ENCODE assay signal across 19 cellular contexts in the genomic region with DNA sequence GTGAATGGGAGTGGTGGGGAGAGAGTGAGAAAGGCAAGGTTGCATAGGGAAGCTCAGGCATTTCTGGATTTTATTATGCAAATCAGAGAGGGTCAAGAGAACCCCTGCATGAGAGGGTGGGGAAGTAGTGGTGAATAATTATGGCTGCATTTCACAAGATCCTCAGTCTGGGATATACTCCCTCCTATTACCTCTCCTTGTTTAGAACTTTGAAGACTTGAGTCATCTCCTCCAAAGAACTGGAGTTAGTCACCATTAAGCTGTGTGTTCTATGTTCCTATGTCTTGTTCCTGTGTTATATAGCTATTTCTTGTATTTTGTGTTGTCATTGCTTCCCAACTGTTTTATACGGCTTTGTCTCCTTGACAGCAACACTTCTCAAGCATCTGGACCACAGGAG. TPM values are rescaled to one million over a fixed set of nuclear protein-coding genes. Genes with fewer than 3 reads are reported as not detected.
A peak's percentile ranks its signal among the peaks of the same experiment; 100 is the strongest.
DNase-seq lines count a peak whose midpoint lies in the region; TF ChIP-seq lines count a peak whose summit lies in the region.
"Had no signal": no experiment of that assay in that cellular context is flagged by ENCODE, and none has a peak within 500 bp of the region (broad histone marks: within the 10 kb centered on the region; RNA-seq: fewer than 3 reads in every experiment).

No MANE protein-coding gene starts in this region.

- peak; percentile 53 for DNase-seq in AG08395 (ENCODE audit: low spot score)
- peak; percentile 69 for DNase-seq in M059J (ENCODE audit: low read depth)
- DNase-seq in mammary epithelial cell, result peak; percentile 77
- peak; percentile 74 for DNase-seq in iris pigment epithelial cell (ENCODE audit: low read depth)
- DNase-seq in nucleus accumbens (lab: John Stamatoyannopoulos, UW), result no peak
- DNase-seq in endothelial cell (ENCODE audit: low spot score), result no peak
- DNase-seq in DMS114 treated with DMSO at 0.1 percent for 48 hours (lab: John Stamatoyannopoulos, UW; ENCODE audit: unreplicated experiment), result no peak
- no peak for DNase-seq in COLO829 (ENCODE audit: low spot score)
- DNase-seq: C1 segment of cervical spinal cord; DMS 273 treated with DMSO at 0.1 percent for 48 hours; H9; MV-4-11; NCI-H1417; NCI-H187 treated with DMSO at 0.1 percent for 48 hours; NCI-H69; NK-92 treated with Interleukin-12 subunit alpha and Interleukin-12 subunit beta, amount 100 ng/mL, for 24 hours; RPMI8226 had no signal

- no TSS peak for BruUV-seq in mammary epithelial cell (replicated peaks; lab: Mats Ljungman, UMichigan)

- H3K27ac Mint-ChIP-seq in endothelial cell (ENCODE audit: unreplicated experiment), result no peak overlapping the region
- H3K27ac Mint-ChIP-seq: H9 had no signal

- H3K4me3 Mint-ChIP-seq in endothelial cell (ENCODE audit: unreplicated experiment), result no peak overlapping the region
- H3K4me3 Mint-ChIP-seq: H9 had no signal

- no peaks in the 10 kb centered on the region for H3K9me3 ChIP-seq in mammary epithelial cell (replicated peaks; ENCODE audit: insufficient read depth, low read length)
- H3K9me3 ChIP-seq: SJSA1 had no signal

- H3K36me3 Mint-ChIP-seq in endothelial cell (ENCODE audit: low read depth, unreplicated experiment), result no peaks in the 10 kb centered on the region

- in situ Hi-C loops in mammary epithelial cell (cut with MboI; ENCODE audit: low sequenced_read_pairs in 2 of 2), result no loop called here

- H3K27me3 Mint-ChIP-seq in endothelial cell (ENCODE audit: unreplicated experiment), result no peaks in the 10 kb centered on the region

- no peaks in the 10 kb centered on the region for H4K20me1 ChIP-seq in mammary epithelial cell (ENCODE audit: insufficient read depth, low read length)

- H3K4me3 ChIP-seq in mammary epithelial cell (replicated peaks in 1 of 3; ENCODE audit: insufficient read depth in 1 of 3, low read depth in 2 of 3, low read length in 3 of 3), result no peak overlapping the region
- H3K4me3 ChIP-seq: SJSA1 had no signal

- no peaks in the 10 kb centered on the region for H3K36me3 ChIP-seq in mammary epithelial cell (ENCODE audit: insufficient read depth, low read length)
- H3K36me3 ChIP-seq: SJSA1 had no signal

- peak overlapping the region; percentile 25 for H3K27ac ChIP-seq in mammary epithelial cell (ENCODE audit: insufficient read depth, low read depth, low read length)
- H3K27ac ChIP-seq: SJSA1 had no signal

- 50% methylated on average over 1 of the region's 1 CpG for WGBS in mammary epithelial cell (ENCODE audit: low coverage, missing lambda C conversion rate)

- peaks cover 23% of the 10 kb centered on the region for H3K4me1 ChIP-seq in mammary epithelial cell (ENCODE audit: insufficient read depth, low read length)

- H3K9ac ChIP-seq in mammary epithelial cell (ENCODE audit: insufficient read depth, low read length), result no peak overlapping the region

- no peak overlapping the region for H2AFZ ChIP-seq in mammary epithelial cell (ENCODE audit: low read depth, low read length)

- no peaks in the 10 kb centered on the region for H3K9me3 Mint-ChIP-seq in endothelial cell (ENCODE audit: unreplicated experiment)
- H3K9me3 Mint-ChIP-seq: H9 had no signal

- H3K79me2 ChIP-seq in mammary epithelial cell (ENCODE audit: insufficient read depth, low read length), result no peaks in the 10 kb centered on the region

- intact Hi-C loops in mammary epithelial cell (cut with micrococcal nuclease), result no loop called here

- TF ChIP-seq CTCF in mammary epithelial cell (conservative IDR thresholded peaks at IDR 0.05 in 1 of 2, IDR thresholded peaks at IDR 0.05 in 1 of 2; ENCODE audit: extremely low read depth in 1 of 2, insufficient read depth in 1 of 2, low read depth in 1 of 2, low read length in 2 of 2), result no peak
- TF ChIP-seq CTCF in endothelial cell (IDR thresholded peaks at IDR 0.05; ENCODE audit: unreplicated experiment), result no peak

- no peaks in the 10 kb centered on the region for H3K4me1 Mint-ChIP-seq in endothelial cell (ENCODE audit: unreplicated experiment)

- no peaks in the 10 kb centered on the region for H3K27me3 ChIP-seq in mammary epithelial cell (ENCODE audit: insufficient read depth, low read length)
- H3K27me3 ChIP-seq: SJSA1 had no signal

- dilution Hi-C loops in mammary epithelial cell (cut with HindIII; ENCODE audit: low sequenced_read_pairs), result loop anchor here (25.0 kb wide), 1 partner anchor 398 kb away; no protein-coding TSS in a partner anchor

- CTCF ChIA-PET in mammary epithelial cell (lab: Charles Lee; ENCODE audit: low non-redundant PET), result no interaction called here

- H3K4me2 ChIP-seq in mammary epithelial cell (ENCODE audit: insufficient read depth, low read depth, low read length), result no peak overlapping the region

RNA-seq across cellular contexts. Expression of a gene that starts 18.4 kb away (rescaled TPM):
- 16.9 and 24.3 TPM in 2 replicates for total RNA-seq in M059J (2014; rRNA removed; shearing (Covaris generic))
- total RNA-seq in mammary epithelial cell, result 10 to 100 TPM; 77.4 to 81.9 TPM
- polyA plus RNA-seq in mammary epithelial cell, result 31.6 TPM
- 33.8 TPM for polyA minus RNA-seq in mammary epithelial cell
- 5.1 TPM for total RNA-seq in endothelial cell (ENCODE audit: unreplicated experiment)
- total RNA-seq: OCI-LY7 had no signal

Comparison
In these comparisons a context has a peak if more than half of its experiments do, and no peak if none do; other contexts are left out.
1. DNase-seq: peak in AG08395 (single experiment), M059J (single experiment), mammary epithelial cell (single experiment) and iris pigment epithelial cell (single experiment); none in nucleus accumbens (0 of 56), endothelial cell (single experiment), DMS114 treated with DMSO at 0.1 percent for 48 hours (single experiment) and COLO829 (single experiment).